ENCODE assay signal across 14 cellular contexts in genomic region chr2:29322011-29322410, GRCh38.
DNase-seq lines count a peak whose midpoint lies in the region; ATAC-seq and TF ChIP-seq lines count a peak whose summit lies in the region.
"Had no signal": no experiment of that assay in that cellular context is flagged by ENCODE, and none has a peak within 500 bp of the region (broad histone marks: within the 10 kb centered on the region; RNA-seq: fewer than 3 reads in every experiment).

No MANE protein-coding gene starts in this region.

- no peak overlapping the region for H3K4me3 ChIP-seq in MG63
- H3K4me3 ChIP-seq: uterus had no signal

- H3K36me3 ChIP-seq in MG63: no peaks in the 10 kb centered on the region
- H3K36me3 ChIP-seq: uterus had no signal

- H3K4me1 Mint-ChIP-seq in nephron: peaks cover 29% of the 10 kb centered on the region

- no peaks in the 10 kb centered on the region for H3K36me3 Mint-ChIP-seq in nephron (ENCODE audit: low read depth)
- H3K36me3 Mint-ChIP-seq: T-cell had no signal

- peak; percentile 43 for DNase-seq in activated CD4-positive, alpha-beta T cell treated with anti-CD3 and anti-CD28 coated beads for 48 hours
- no peak for DNase-seq in activated CD4-positive, alpha-beta T cell treated with anti-CD3 and anti-CD28 coated beads for 1 hour
- DNase-seq in MG63 (peak; percentile 65), astrocyte of the hippocampus (ENCODE audit: low read depth, low spot score) (peak; percentile 38)
- DNase-seq in effector CD4-positive, alpha-beta T cell: no peak
- DNase-seq: amygdala; DMS 273 treated with DMSO at 0.1 percent for 48 hours; effector CD8-positive, alpha-beta T cell; NCI-H2107; T-cell; uterus had no signal

- no peaks in the 10 kb centered on the region for H3K9me3 ChIP-seq in MG63
- H3K9me3 ChIP-seq: uterus had no signal

- ATAC-seq in GM21786 (IDR thresholded peaks at IDR 0.05; ENCODE audit: unreplicated experiment) (no peak), GM21360 (IDR thresholded peaks at IDR 0.05; ENCODE audit: unreplicated experiment) (no peak)
- ATAC-seq: T-cell had no signal

- H3K4me3 Mint-ChIP-seq in nephron: no peak overlapping the region
- H3K4me3 Mint-ChIP-seq: T-cell had no signal

- peak overlapping the region in 2 of 3 experiments; percentile 19 to 32 for H3K27ac Mint-ChIP-seq in nephron
- H3K27ac Mint-ChIP-seq: T-cell had no signal

- no peaks in the 10 kb centered on the region for H3K27me3 ChIP-seq in MG63
- H3K27me3 ChIP-seq: uterus had no signal

- peaks cover 2% of the 10 kb centered on the region for H3K9me3 Mint-ChIP-seq in nephron
- H3K9me3 Mint-ChIP-seq: T-cell had no signal

- no peak for TF ChIP-seq CTCF in nephron (IDR thresholded peaks at IDR 0.05; ENCODE audit: unreplicated experiment in 3 of 3)

- peaks cover 43% of the 10 kb centered on the region for H3K27me3 Mint-ChIP-seq in nephron (ENCODE audit: low read depth)

Comparison
In these comparisons a context has a peak if more than half of its experiments do, and no peak if none do; other contexts are left out.
1. DNase-seq: peak in activated CD4-positive, alpha-beta T cell treated with anti-CD3 and anti-CD28 coated beads for 48 hours (single experiment), MG63 (single experiment) and astrocyte of the hippocampus (single experiment); none in activated CD4-positive, alpha-beta T cell treated with anti-CD3 and anti-CD28 coated beads for 1 hour (single experiment) and effector CD4-positive, alpha-beta T cell (single experiment).